In genomic region chr6:144349690-144350132, GRCh38 we compare ENCODE assay signal across 8 cellular contexts.
A peak's percentile ranks its signal among the peaks of the same experiment; 100 is the strongest.
DNase-seq lines count a peak whose midpoint lies in the region; ATAC-seq and TF ChIP-seq lines count a peak whose summit lies in the region.

No MANE protein-coding gene starts in this region.

- peaks cover 20% of the 10 kb centered on the region for H3K4me1 Mint-ChIP-seq in progenitor cell of endocrine pancreas (ENCODE audit: low read depth)

- no TSS peak for BruUV-seq in Panc1 (replicated peaks; lab: Mats Ljungman, UMichigan)

- POLR2A ChIA-PET in HEK293 (lab: Yijun Ruan, JAX) (no interaction called here), Panc1 (lab: Charles Lee) (interaction anchor here (0.7 kb wide), 2 partner anchors 75 to 84 kb away, joined by 3 read pairs; no protein-coding TSS in a partner anchor)

- H3K36me3 Mint-ChIP-seq in progenitor cell of endocrine pancreas (ENCODE audit: insufficient read depth) = peaks cover 9% of the 10 kb centered on the region

- H3K27ac ChIP-seq in HEK293 (ENCODE audit: extremely low read depth, low read depth, low read length) (no peak overlapping the region), Panc1 (ENCODE audit: low read length) (peak overlapping the region; percentile 90)

- ATAC-seq in Panc1 = peak; percentile 78

- peaks cover 3% of the 10 kb centered on the region for H3K9me3 Mint-ChIP-seq in progenitor cell of endocrine pancreas (ENCODE audit: low read depth)

- H3K4me3 ChIP-seq in GM06990 (replicated peaks; ENCODE audit: low read depth, low read length) (peak overlapping the region; percentile 41), HEK293 (ENCODE audit: low read depth, low read length) (no peak overlapping the region), Panc1 (ENCODE audit: low read depth in 2 of 2, low read length in 2 of 2) (peak overlapping the region; percentile 6 to 38), epithelial cell of esophagus (ENCODE audit: low read length) (no peak overlapping the region)

- in situ Hi-C loops in Panc1 (cut with HindIII; ENCODE audit: low pct_unique_long_range_greater_than_20kb, low sequenced_read_pairs) = no loop called here

- peak overlapping the region; percentile 41 for H3K27ac Mint-ChIP-seq in progenitor cell of endocrine pancreas

- H3K27me3 ChIP-seq in GM06990 (replicated peaks; ENCODE audit: control insufficient read depth, insufficient read depth, low read length) (no peaks in the 10 kb centered on the region), Panc1 (ENCODE audit: control insufficient read depth, insufficient read depth, low read length) (no peaks in the 10 kb centered on the region)

- H3K4me3 Mint-ChIP-seq in progenitor cell of endocrine pancreas (ENCODE audit: low read depth) = no peak overlapping the region

- no peak for TF ChIP-seq CTCF in GM06990 (IDR thresholded peaks at IDR 0.05; ENCODE audit: insufficient read depth, low read length, poor library complexity, severe bottlenecking)
- no peak for TF ChIP-seq CTCF in HEK293 (tag by site-specific recombination; IDR thresholded peaks at IDR 0.05)
- 0 out of 2 replicates have a peak, but pooled peaks have one; percentile 8 for TF ChIP-seq CTCF in Panc1 (IDR thresholded peaks at IDR 0.05)
- no peak for TF ChIP-seq CTCF in epithelial cell of esophagus (IDR thresholded peaks at IDR 0.05; ENCODE audit: insufficient read depth, low read depth, low read length, missing control alignments)
- TF ChIP-seq CTCF in progenitor cell of endocrine pancreas (IDR thresholded peaks at IDR 0.05; ENCODE audit: unreplicated experiment) = no peak

- H3K4me1 ChIP-seq in HEK293 (ENCODE audit: control insufficient read depth, insufficient read depth, low read length) = peaks cover 2% of the 10 kb centered on the region
- peaks cover 65% of the 10 kb centered on the region for H3K4me1 ChIP-seq in Panc1 (ENCODE audit: control insufficient read depth, insufficient read depth, low read length)

- CTCF ChIA-PET in HEK293 (lab: Yijun Ruan, JAX) (no interaction called here), Panc1 (lab: Charles Lee) (interaction anchor here (0.5 kb wide), 1 partner anchor 41 kb away, joined by 3 read pairs; no protein-coding TSS in a partner anchor)

- no peaks in the 10 kb centered on the region for H3K36me3 ChIP-seq in GM06990 (ENCODE audit: control insufficient read depth, insufficient read depth, low read length)
- H3K36me3 ChIP-seq in HEK293 (ENCODE audit: control insufficient read depth in 2 of 2, insufficient read depth in 1 of 2, low read length in 2 of 2) = no peaks in the 10 kb centered on the region
- H3K36me3 ChIP-seq in Panc1 (ENCODE audit: control insufficient read depth, insufficient read depth, low read length) = no peaks in the 10 kb centered on the region

- intact Hi-C loops in Panc1 (cut with micrococcal nuclease; ENCODE audit: unreplicated experiment) = no loop called here

- DNase-seq in GM06990 (ENCODE audit: extremely low read depth, insufficient read length) (no peak), Panc1 (ENCODE audit: low read depth, low spot score) (peak; percentile 55), epithelial cell of esophagus (ENCODE audit: low read depth) (peak; percentile 62), progenitor cell of endocrine pancreas (ENCODE audit: low spot score, unreplicated experiment) (no peak), COR-L47 (lab: John Stamatoyannopoulos, UW) (no peak), epidermal melanocyte (ENCODE audit: insufficient read length, low spot score) (no peak), DMS153 treated with DMSO at 0.1 percent for 48 hours (lab: John Stamatoyannopoulos, UW; ENCODE audit: unreplicated experiment) (no peak)

- H3K9me3 ChIP-seq in HEK293 (ENCODE audit: control insufficient read depth, insufficient read depth, low read depth, low read length) (no peaks in the 10 kb centered on the region), Panc1 (ENCODE audit: control insufficient read depth, insufficient read depth, low read depth, low read length) (no peaks in the 10 kb centered on the region)

- no peaks in the 10 kb centered on the region for H3K27me3 Mint-ChIP-seq in progenitor cell of endocrine pancreas

TF ChIP-seq in HEK293, 187 proteins besides CTCF, POLR2A, EP300 and RAD21:
- TF ChIP-seq PRDM1 (tag by site-specific recombination; IDR thresholded peaks at IDR 0.05) (peak; percentile 59; the same call in 1 of the 2 replicates), ZNF830 (tag by site-specific recombination; IDR thresholded peaks at IDR 0.05; ENCODE audit: low read depth) (no peak), PRDM10 (tag by site-specific recombination; IDR thresholded peaks at IDR 0.05) (peak; percentile 60), ZBTB17 (tag by site-specific recombination; IDR thresholded peaks at IDR 0.05) (0 out of 2 replicates have a peak, but pooled peaks have one; percentile 22)

Comparison
In these comparisons a context has a peak if more than half of its experiments do, and no peak if none do; other contexts are left out.
1. DNase-seq: peak in Panc1 (single experiment) and epithelial cell of esophagus (single experiment); none in GM06990 (single experiment), progenitor cell of endocrine pancreas (single experiment), COR-L47 (single experiment), epidermal melanocyte (single experiment) and DMS153 treated with DMSO at 0.1 percent for 48 hours (single experiment).
2. H3K4me3 ChIP-seq: peak in GM06990 (single experiment) and Panc1 (2 of 2); none in HEK293 (single experiment) and epithelial cell of esophagus (single experiment).